In genomic region chr13:39364797-39365468, GRCh38 we compare ENCODE assay signal across 13 cellular contexts.
DNase-seq lines count a peak whose midpoint lies in the region; ATAC-seq and TF ChIP-seq lines count a peak whose summit lies in the region.
"Had no signal": no experiment of that assay in that cellular context is flagged by ENCODE, and none has a peak within 500 bp of the region (broad histone marks: within the 10 kb centered on the region; RNA-seq: fewer than 3 reads in every experiment).

No MANE protein-coding gene starts in this region.

- no peak overlapping the region for H3K4me3 Mint-ChIP-seq in activated T-cell treated with anti-CD3 and anti-CD28 coated beads, Interleukin-2, amount 50 U/mL, for 4 hours
- H3K4me3 Mint-ChIP-seq: activated B cell treated with CpG ODN at 0.5 μM for 24 hours; stimulated activated effector memory CD8-positive, alpha-beta T cell treated with anti-CD3 and anti-CD28 coated beads, Interleukin-12 subunit alpha, Interleukin-12 subunit beta, amount 100 ng/mL, for 72 hours had no signal

- H3K36me3 ChIP-seq in brain microvascular endothelial cell (replicated peaks), result no peaks in the 10 kb centered on the region
- no peaks in the 10 kb centered on the region for H3K36me3 ChIP-seq in lower lobe of right lung
- H3K36me3 ChIP-seq in Peyer's patch, result no peaks in the 10 kb centered on the region

- H3K27me3 Mint-ChIP-seq in activated T-cell treated with anti-CD3 and anti-CD28 coated beads, Interleukin-2, amount 50 U/mL, for 4 hours (ENCODE audit: low read depth), result peaks cover 5% of the 10 kb centered on the region
- H3K27me3 Mint-ChIP-seq: activated B cell treated with CpG ODN at 0.5 μM for 24 hours had no signal

- DNase-seq in COLO668 (lab: John Stamatoyannopoulos, UW; ENCODE audit: unreplicated experiment) (peak; percentile 80), NCI-H1092 treated with DMSO at 0.1 percent for 48 hours (lab: John Stamatoyannopoulos, UW) (peak; percentile 53), brain microvascular endothelial cell (no peak), lower lobe of right lung (no peak), germinal center (ENCODE audit: low spot score) (no peak), Peyer's patch (no peak), ACHN (no peak)
- DNase-seq in activated T-cell treated with anti-CD3 and anti-CD28 coated beads, Interleukin-2, amount 50 U/mL, for 4 hours, result no peak
- DNase-seq: activated B cell treated with CpG ODN at 0.5 μM for 24 hours, DND-41, NCI-H2171, retina had no signal

- H3K4me1 ChIP-seq in lower lobe of right lung (peaks cover 5% of the 10 kb centered on the region), Peyer's patch (no peaks in the 10 kb centered on the region)

- H3K4me3 ChIP-seq in brain microvascular endothelial cell (ENCODE audit: low read depth, low read length) (no peak overlapping the region), lower lobe of right lung (no peak overlapping the region), Peyer's patch (no peak overlapping the region)

- intact Hi-C loops in lower lobe of right lung (cut with DNase I), result no loop called here

- no peak for TF ChIP-seq POLR2A in Peyer's patch (IDR thresholded peaks at IDR 0.05)

- ATAC-seq in lower lobe of right lung, result peak; percentile 39 to 52
- no peak for ATAC-seq in activated T-cell treated with anti-CD3 and anti-CD28 coated beads, Interleukin-2, amount 50 U/mL, for 4 hours
- ATAC-seq: stimulated activated effector memory CD8-positive, alpha-beta T cell treated with anti-CD3 and anti-CD28 coated beads, Interleukin-12 subunit alpha, Interleukin-12 subunit beta, amount 100 ng/mL, for 72 hours had no signal

- no peak overlapping the region for H3K27ac ChIP-seq in brain microvascular endothelial cell
- no peak overlapping the region for H3K27ac ChIP-seq in lower lobe of right lung
- no peak overlapping the region for H3K27ac ChIP-seq in Peyer's patch

- no peaks in the 10 kb centered on the region for H3K27me3 ChIP-seq in brain microvascular endothelial cell (replicated peaks)
- H3K27me3 ChIP-seq in lower lobe of right lung (ENCODE audit: low read depth), result no peaks in the 10 kb centered on the region
- no peaks in the 10 kb centered on the region for H3K27me3 ChIP-seq in Peyer's patch

- H3K4me1 Mint-ChIP-seq in activated T-cell treated with anti-CD3 and anti-CD28 coated beads, Interleukin-2, amount 50 U/mL, for 4 hours (ENCODE audit: low read depth), result no peaks in the 10 kb centered on the region
- H3K4me1 Mint-ChIP-seq: activated B cell treated with CpG ODN at 0.5 μM for 24 hours; stimulated activated effector memory CD8-positive, alpha-beta T cell treated with anti-CD3 and anti-CD28 coated beads, Interleukin-12 subunit alpha, Interleukin-12 subunit beta, amount 100 ng/mL, for 72 hours had no signal

- peak; percentile 32 for TF ChIP-seq CTCF in brain microvascular endothelial cell (IDR thresholded peaks at IDR 0.05; ENCODE audit: low read depth, low read length, missing control alignments)
- TF ChIP-seq CTCF in lower lobe of right lung (IDR thresholded peaks at IDR 0.05), result no peak
- TF ChIP-seq CTCF in Peyer's patch (IDR thresholded peaks at IDR 0.05), result no peak

- in situ Hi-C loops in brain microvascular endothelial cell (cut with HindIII; ENCODE audit: low pct_ligation_motif_present, low sequenced_read_pairs) (no loop called here), ACHN (cut with HindIII; ENCODE audit: low pct_ligation_motif_present, low pct_unique_long_range_greater_than_20kb, low sequenced_read_pairs) (no loop called here)

- H3K9me3 ChIP-seq in lower lobe of right lung, result no peaks in the 10 kb centered on the region
- no peaks in the 10 kb centered on the region for H3K9me3 ChIP-seq in Peyer's patch

- H3K9me3 Mint-ChIP-seq in activated T-cell treated with anti-CD3 and anti-CD28 coated beads, Interleukin-2, amount 50 U/mL, for 4 hours, result no peaks in the 10 kb centered on the region
- H3K9me3 Mint-ChIP-seq: activated B cell treated with CpG ODN at 0.5 μM for 24 hours; stimulated activated effector memory CD8-positive, alpha-beta T cell treated with anti-CD3 and anti-CD28 coated beads, Interleukin-12 subunit alpha, Interleukin-12 subunit beta, amount 100 ng/mL, for 72 hours had no signal

- no peaks in the 10 kb centered on the region for H3K36me3 Mint-ChIP-seq in activated T-cell treated with anti-CD3 and anti-CD28 coated beads, Interleukin-2, amount 50 U/mL, for 4 hours (ENCODE audit: insufficient read depth)
- H3K36me3 Mint-ChIP-seq: stimulated activated effector memory CD8-positive, alpha-beta T cell treated with anti-CD3 and anti-CD28 coated beads, Interleukin-12 subunit alpha, Interleukin-12 subunit beta, amount 100 ng/mL, for 72 hours had no signal

Comparison
In these comparisons a context has a peak if more than half of its experiments do, and no peak if none do; other contexts are left out.
1. DNase-seq: peak in COLO668 (single experiment) and NCI-H1092 treated with DMSO at 0.1 percent for 48 hours (single experiment); none in brain microvascular endothelial cell (single experiment), lower lobe of right lung (single experiment), germinal center (single experiment), Peyer's patch (0 of 3), activated T-cell treated with anti-CD3 and anti-CD28 coated beads, Interleukin-2, amount 50 U/mL, for 4 hours (single experiment) and ACHN (single experiment).
2. ATAC-seq: peak in lower lobe of right lung (2 of 2); none in activated T-cell treated with anti-CD3 and anti-CD28 coated beads, Interleukin-2, amount 50 U/mL, for 4 hours (0 of 2).